12 cellular contexts compared by ENCODE assay signal in genomic region chr7:107593025-107593410, GRCh38.
"Had no signal": no experiment of that assay in that cellular context is flagged by ENCODE, and none has a peak within 500 bp of the region (broad histone marks: within the 10 kb centered on the region; RNA-seq: fewer than 3 reads in every experiment).

No MANE protein-coding gene starts in this region.

- H3K4me1 ChIP-seq: colonic mucosa had no signal

- ATAC-seq: left cardiac atrium; naive thymus-derived CD8-positive, alpha-beta T cell had no signal

- H3K36me3 ChIP-seq: colonic mucosa had no signal

- H3K27me3 ChIP-seq: colonic mucosa, neutrophil, tibial nerve had no signal

- H3K9me3 ChIP-seq: colonic mucosa, neutrophil, tibial nerve had no signal

- H3K4me3 ChIP-seq: colonic mucosa, smooth muscle cell, tibial nerve had no signal

- H3K27ac ChIP-seq: colonic mucosa, epithelial cell of prostate, neutrophil had no signal

- DNase-seq: activated CD4-positive, alpha-beta memory T cell treated with anti-CD3 and anti-CD28 coated beads for 36 hours; caudate nucleus; colonic mucosa; effector CD4-positive, alpha-beta T cell; glutamatergic neuron; left cardiac atrium; mammary epithelial cell; naive thymus-derived CD8-positive, alpha-beta T cell had no signal
